In genomic region chr7:114923403-114923713, GRCh38 we compare ENCODE assay signal across 1 cellular context.
TF ChIP-seq lines count a peak whose summit lies in the region.

No MANE protein-coding gene starts in this region.

TF ChIP-seq in GM12878, 131 proteins besides CTCF, POLR2A, EP300 and RAD21 (continued from another document):
- TF ChIP-seq HSF1 (IDR thresholded peaks at IDR 0.05; ENCODE audit: low read depth, low read length), result no peak
